ENCODE assay signal across 9 cellular contexts in genomic region chr1:12229386-12229834, GRCh38. TPM values are rescaled to one million over a fixed set of nuclear protein-coding genes. Genes with fewer than 3 reads are reported as not detected.
DNase-seq lines count a peak whose midpoint lies in the region; ATAC-seq, FAIRE-seq and TF ChIP-seq lines count a peak whose summit lies in the region.
"Had no signal": no experiment of that assay in that cellular context is flagged by ENCODE, and none has a peak within 500 bp of the region (broad histone marks: within the 10 kb centered on the region; RNA-seq: fewer than 3 reads in every experiment).

No MANE protein-coding gene starts in this region.

- H3K27ac ChIP-seq in SJSA1 (no peak overlapping the region), gastroesophageal sphincter (peak overlapping the region in 2 of 4 donors; percentile 87 to 94)

- H3K4me1 ChIP-seq in SJSA1 (replicated peaks) (peaks cover 5% of the 10 kb centered on the region; the same call in 1 of the 2 replicates), gastroesophageal sphincter (peaks cover 0 to 27% (median 8%) of the 10 kb centered on the region in 3 donors)

- H3K9me3 ChIP-seq in SJSA1 (replicated peaks) (no peaks in the 10 kb centered on the region), gastroesophageal sphincter (no peaks in the 10 kb centered on the region)

- H3K27me3 Mint-ChIP-seq in stimulated activated naive CD8-positive, alpha-beta T cell treated with anti-CD3 and anti-CD28 coated beads, Interleukin-15, Interleukin-2, amounts not matched to agents 100 ng/mL and 50 ng/mL, for 24 hours: no peaks in the 10 kb centered on the region

- peaks cover 7% of the 10 kb centered on the region for H3K36me3 ChIP-seq in SJSA1
- peaks cover 0 to 7% of the 10 kb centered on the region in 2 donors for H3K36me3 ChIP-seq in gastroesophageal sphincter

- H3K27ac Mint-ChIP-seq in stimulated activated naive CD8-positive, alpha-beta T cell treated with anti-CD3 and anti-CD28 coated beads, Interleukin-15, Interleukin-2, amounts not matched to agents 100 ng/mL and 50 ng/mL, for 24 hours: no peak overlapping the region

- DNase-seq in activated CD4-positive, CD25-positive, alpha-beta regulatory T cell treated with anti-CD3 and anti-CD28 coated beads, Interleukin-2, amount 50 U/mL, for 72 hours: no peak
- DNase-seq in SJSA1 (ENCODE audit: low read depth in 1 of 2, low spot score in 2 of 2) (no peak), RCC 7860 (ENCODE audit: low spot score) (no peak)

- no peaks in the 10 kb centered on the region for H3K9me3 Mint-ChIP-seq in stimulated activated naive CD8-positive, alpha-beta T cell treated with anti-CD3 and anti-CD28 coated beads, Interleukin-15, Interleukin-2, amounts not matched to agents 100 ng/mL and 50 ng/mL, for 24 hours

- WGBS in gastroesophageal sphincter (ENCODE audit: low coverage in 1 of 2), 2 donors: 46 to 55% methylated on average over 8 to 12 of the region's 13 CpGs

- H3K27me3 ChIP-seq in SJSA1 (replicated peaks) (no peaks in the 10 kb centered on the region), gastroesophageal sphincter (no peaks in the 10 kb centered on the region)

- H3K36me3 Mint-ChIP-seq in stimulated activated naive CD8-positive, alpha-beta T cell treated with anti-CD3 and anti-CD28 coated beads, Interleukin-15, Interleukin-2, amounts not matched to agents 100 ng/mL and 50 ng/mL, for 24 hours (ENCODE audit: low read depth): no peaks in the 10 kb centered on the region

- FAIRE-seq in RCC 7860 (lab: Jason Lieb, UNC): no peak
- FAIRE-seq: endometrium had no signal

- H3K4me1 Mint-ChIP-seq in stimulated activated naive CD8-positive, alpha-beta T cell treated with anti-CD3 and anti-CD28 coated beads, Interleukin-15, Interleukin-2, amounts not matched to agents 100 ng/mL and 50 ng/mL, for 24 hours (ENCODE audit: low read depth): peaks cover 24% of the 10 kb centered on the region

- peak; percentile 2 to 7 for ATAC-seq in activated CD4-positive, CD25-positive, alpha-beta regulatory T cell treated with anti-CD3 and anti-CD28 coated beads, Interleukin-2, amount 50 U/mL, for 24 hours
- ATAC-seq in gastroesophageal sphincter: peak; percentile 10
- ATAC-seq in HG02981 (IDR thresholded peaks at IDR 0.05; ENCODE audit: unreplicated experiment): no peak
- ATAC-seq in GM21723 (IDR thresholded peaks at IDR 0.05; ENCODE audit: unreplicated experiment): no peak

- TF ChIP-seq EP300 in gastroesophageal sphincter (IDR thresholded peaks at IDR 0.05): no peak

- no peak for TF ChIP-seq CTCF in gastroesophageal sphincter (IDR thresholded peaks at IDR 0.05)

- TF ChIP-seq POLR2A in gastroesophageal sphincter (IDR thresholded peaks at IDR 0.05): no peak

- peak overlapping the region; percentile 98 for H3K4me3 ChIP-seq in SJSA1
- H3K4me3 ChIP-seq in gastroesophageal sphincter: peak overlapping the region in 1 of 2 donors; percentile 100

- peak overlapping the region; percentile 68 for H3K4me3 Mint-ChIP-seq in stimulated activated naive CD8-positive, alpha-beta T cell treated with anti-CD3 and anti-CD28 coated beads, Interleukin-15, Interleukin-2, amounts not matched to agents 100 ng/mL and 50 ng/mL, for 24 hours

RNA-seq across cellular contexts. Expression of gene VPS13D, which starts 0.4 kb away (rescaled TPM):
- total RNA-seq in SJSA1 (2014; rRNA removed; shearing (Covaris generic)): 7.3 and 12.9 TPM in 2 replicates
- total RNA-seq in gastroesophageal sphincter: 10 to 100 TPM; 62.3 to 95.5 (median 81.5) TPM

Comparison
In these comparisons a context has a peak if more than half of its experiments do, and no peak if none do; other contexts are left out.
1. ATAC-seq: peak in activated CD4-positive, CD25-positive, alpha-beta regulatory T cell treated with anti-CD3 and anti-CD28 coated beads, Interleukin-2, amount 50 U/mL, for 24 hours (2 of 2) and gastroesophageal sphincter (single experiment); none in HG02981 (single experiment) and GM21723 (single experiment).